8 cellular contexts compared by ENCODE assay signal in the genomic region with DNA sequence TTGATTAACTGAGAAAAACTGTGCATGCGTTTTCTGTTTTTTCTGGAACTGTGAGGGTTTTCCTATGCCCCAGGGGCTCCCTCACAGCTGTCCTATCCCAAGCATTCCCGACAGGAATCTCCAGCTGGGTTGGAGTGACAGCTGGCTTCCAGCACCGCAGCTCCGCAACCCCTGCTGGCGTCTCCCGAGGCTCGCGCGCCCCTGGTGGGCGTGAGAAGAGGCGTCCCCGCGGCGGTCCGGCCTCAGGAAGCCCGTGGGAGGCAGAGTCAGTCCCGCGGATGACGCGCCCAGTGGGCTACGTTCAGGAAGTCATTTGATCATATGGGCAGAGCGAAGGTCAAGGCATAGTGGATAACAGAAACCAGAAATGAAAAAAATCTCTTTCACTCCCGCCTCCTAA.
DNase-seq lines count a peak whose midpoint lies in the region; ATAC-seq, FAIRE-seq and TF ChIP-seq lines count a peak whose summit lies in the region.
"Not testable (repeated sequence)": the region's sequence is repeated elsewhere in the genome, so short reads cannot be mapped to it uniquely, and the experiment has no call there.

No MANE protein-coding gene starts in this region.

- H3K27ac ChIP-seq in GM23338 (ENCODE audit: low read depth); brain microvascular endothelial cell; HepG2 (ENCODE audit: extremely low read length, insufficient read depth, low read length): not testable (repeated sequence)

- not testable (repeated sequence) for H3K4me1 Mint-ChIP-seq in GM23338; progenitor cell of endocrine pancreas (ENCODE audit: low read depth)

- H3K36me3 Mint-ChIP-seq in GM23338 (ENCODE audit: low read depth); progenitor cell of endocrine pancreas (ENCODE audit: insufficient read depth): not testable (repeated sequence)

- ATAC-seq in GM23338 (peak; percentile 73), SK-N-SH treated with all-trans-retinoic acid at 6 μM for 48 hours (peak; percentile 89), left cardiac atrium (peak in 1 of 2 donors; percentile 92), HepG2 (peak; percentile 100)

- 16% methylated on average over 7 of the region's 23 CpGs for WGBS in HepG2 (ENCODE audit: low lambda C conversion rate)

- intact Hi-C loops in left cardiac atrium (cut with DNase I); HepG2 (cut with micrococcal nuclease; ENCODE audit: unreplicated experiment): not testable (repeated sequence)

- not testable (repeated sequence) for TF ChIP-seq RAD21 in HepG2 (CRISPR knock-in tag; IDR thresholded peaks at IDR 0.05)

- H3K79me2 ChIP-seq in GM23338 (replicated peaks; ENCODE audit: insufficient read depth); HepG2 (ENCODE audit: insufficient read depth, low read length): not testable (repeated sequence)

- H3K9me3 ChIP-seq in BE2C; HepG2 (ENCODE audit: low read length): not testable (repeated sequence)

- not testable (repeated sequence) for H3K4me3 ChIP-seq in BE2C (ENCODE audit: low read depth, low read length); GM23338; brain microvascular endothelial cell (ENCODE audit: low read depth, low read length); fibroblast of pulmonary artery (replicated peaks; ENCODE audit: low read depth, low read length); HepG2 (replicated peaks in 1 of 3; ENCODE audit: insufficient read depth in 1 of 3, low read depth in 2 of 3, low read length in 3 of 3)

- H3F3A ChIP-seq in GM23338 (replicated peaks; ENCODE audit: low read depth) = not testable (repeated sequence)

- H2AFZ ChIP-seq in GM23338; HepG2 (ENCODE audit: low read length): not testable (repeated sequence)

- DNase-seq in BE2C (peak; percentile 45), brain microvascular endothelial cell (peak; percentile 12), left cardiac atrium (peak; percentile 28), HepG2 (ENCODE audit: low spot score) (peak; percentile 11)
- DNase-seq in GM23338 (ENCODE audit: low spot score); fibroblast of pulmonary artery (ENCODE audit: low read depth); progenitor cell of endocrine pancreas (ENCODE audit: low spot score, unreplicated experiment): not testable (repeated sequence)

- TF ChIP-seq POLR2A in HepG2 (IDR thresholded peaks at IDR 0.05; ENCODE audit: insufficient read depth in 1 of 2, low read depth in 2 of 2, low read length in 2 of 2) = not testable (repeated sequence)

- H3K9me2 ChIP-seq in GM23338 (ENCODE audit: insufficient read depth) = not testable (repeated sequence)

- BruUV-seq in HepG2 (replicated peaks; lab: Mats Ljungman, UMichigan) = not testable (repeated sequence)

- H3K4me3 Mint-ChIP-seq in GM23338; progenitor cell of endocrine pancreas (ENCODE audit: low read depth): not testable (repeated sequence)

- H3K4me1 ChIP-seq in BE2C; GM23338 (ENCODE audit: insufficient read depth); HepG2 (ENCODE audit: insufficient read depth, low read length): not testable (repeated sequence)

- not testable (repeated sequence) for FAIRE-seq in HepG2 (lab: Jason Lieb, UNC)

- H3K4me2 ChIP-seq in GM23338; HepG2 (ENCODE audit: low read depth, low read length): not testable (repeated sequence)

- H3K27me3 Mint-ChIP-seq in GM23338 (ENCODE audit: insufficient read depth, low read depth, poor library complexity); progenitor cell of endocrine pancreas: not testable (repeated sequence)

- H3K27me3 ChIP-seq in BE2C; GM23338 (ENCODE audit: insufficient read depth); brain microvascular endothelial cell (replicated peaks); HepG2 (ENCODE audit: control insufficient read depth in 1 of 2, insufficient read depth in 2 of 2, low read length in 2 of 2): not testable (repeated sequence)

- TF ChIP-seq EP300 in HepG2 (IDR thresholded peaks at IDR 0.05; ENCODE audit: low read depth in 2 of 2, low read length in 2 of 2); HepG2 (CRISPR knock-in tag; IDR thresholded peaks at IDR 0.05; ENCODE audit: borderline replicate concordance): not testable (repeated sequence)

- POLR2A ChIA-PET in HepG2 (lab: Yijun Ruan, JAX) = not testable (repeated sequence)

- H3K9ac ChIP-seq in HepG2 (ENCODE audit: insufficient read depth, low read depth, low read length) = not testable (repeated sequence)

- not testable (repeated sequence) for H3K9me3 Mint-ChIP-seq in GM23338; progenitor cell of endocrine pancreas (ENCODE audit: low read depth)

- not testable (repeated sequence) for H4K20me1 ChIP-seq in GM23338 (replicated peaks; ENCODE audit: insufficient read depth); HepG2 (ENCODE audit: insufficient read depth, low read length)

- CTCF ChIA-PET in HepG2 (lab: Yijun Ruan, JAX; ENCODE audit: low intra/inter-chr PET ratio, low total read pairs) = not testable (repeated sequence)

- not testable (repeated sequence) for H3K27ac Mint-ChIP-seq in GM23338, progenitor cell of endocrine pancreas

- H3K36me3 ChIP-seq in BE2C; GM23338 (ENCODE audit: insufficient read depth); brain microvascular endothelial cell (replicated peaks); HepG2 (replicated peaks in 1 of 2; ENCODE audit: control insufficient read depth in 1 of 2, insufficient read depth in 2 of 2, low read length in 2 of 2): not testable (repeated sequence)

- peak; percentile 23 for TF ChIP-seq CTCF in BE2C (IDR thresholded peaks at IDR 0.05; ENCODE audit: low read depth, low read length)
- not testable (repeated sequence) for TF ChIP-seq CTCF in GM23338 (conservative IDR thresholded peaks at IDR 0.05; ENCODE audit: low read depth in 2 of 2); brain microvascular endothelial cell (IDR thresholded peaks at IDR 0.05; ENCODE audit: low read depth, low read length, missing control alignments)
- peak; percentile 18 for TF ChIP-seq CTCF in fibroblast of pulmonary artery (IDR thresholded peaks at IDR 0.05; ENCODE audit: low read length, missing control alignments)
- peak; percentile 36; the same call in 1 of the 2 replicates for TF ChIP-seq CTCF in HepG2 (CRISPR knock-in tag; IDR thresholded peaks at IDR 0.05)
- TF ChIP-seq CTCF in progenitor cell of endocrine pancreas (IDR thresholded peaks at IDR 0.05; ENCODE audit: unreplicated experiment) = peak; percentile 28

- in situ Hi-C loops in brain microvascular endothelial cell (cut with HindIII; ENCODE audit: low pct_ligation_motif_present, low sequenced_read_pairs); HepG2 (cut with HindIII; ENCODE audit: extremely low pct_ligation_motif_present, low pct_unique_long_range_greater_than_20kb): not testable (repeated sequence)
